Comparison of ENCODE assay signal across 23 cellular contexts in genomic region chr12:25797335-25797863, GRCh38.
A peak's percentile ranks its signal among the peaks of the same experiment; 100 is the strongest.
DNase-seq lines count a peak whose midpoint lies in the region; ATAC-seq, FAIRE-seq and TF ChIP-seq lines count a peak whose summit lies in the region.
"Had no signal": no experiment of that assay in that cellular context is flagged by ENCODE, and none has a peak within 500 bp of the region (broad histone marks: within the 10 kb centered on the region; RNA-seq: fewer than 3 reads in every experiment).

No MANE protein-coding gene starts in this region.

- no peak for FAIRE-seq in bronchial epithelial cell (lab: Jason Lieb, UNC)
- FAIRE-seq: A549, G401.6, GM12892, H54 had no signal

- ATAC-seq in GM21717 (IDR thresholded peaks at IDR 0.05; ENCODE audit: unreplicated experiment) (no peak), GM18868 (IDR thresholded peaks at IDR 0.05; ENCODE audit: unreplicated experiment) (no peak), HG03571 (IDR thresholded peaks at IDR 0.05; ENCODE audit: unreplicated experiment) (no peak)
- ATAC-seq: A549 had no signal

- no peak overlapping the region for H3K4me3 ChIP-seq in bronchial epithelial cell (ENCODE audit: low read depth, low read length)
- no peak overlapping the region for H3K4me3 ChIP-seq in neural cell (ENCODE audit: low read length)
- H3K4me3 ChIP-seq: A549, MG63, Peyer's patch, SJSA1 had no signal

- no peak overlapping the region for H2AFZ ChIP-seq in neural cell (ENCODE audit: low read depth, low read length)

- H3K36me3 ChIP-seq in bronchial epithelial cell (ENCODE audit: control insufficient read depth, insufficient read depth, low read length), result no peaks in the 10 kb centered on the region
- H3K36me3 ChIP-seq in neural cell (ENCODE audit: insufficient read depth, low read length), result no peaks in the 10 kb centered on the region
- H3K36me3 ChIP-seq: BE2C, MG63, Peyer's patch, SJSA1 had no signal

- no peaks in the 10 kb centered on the region for H3K9me3 ChIP-seq in neural cell (ENCODE audit: low read length)
- H3K9me3 ChIP-seq: A549, BE2C, MG63, Peyer's patch, SJSA1 had no signal

- no peaks in the 10 kb centered on the region for H3F3A ChIP-seq in neural cell (ENCODE audit: insufficient read depth, low read length, poor library complexity, severe bottlenecking)

- peak overlapping the region; percentile 51 for H3K27ac ChIP-seq in neural cell (ENCODE audit: low read length)
- H3K27ac ChIP-seq: A549, Peyer's patch, SJSA1 had no signal

- no peaks in the 10 kb centered on the region for H4K20me1 ChIP-seq in neural cell (ENCODE audit: insufficient read depth)

- no peaks in the 10 kb centered on the region for H3K9me2 ChIP-seq in neural cell (ENCODE audit: insufficient read depth, low read length)

- H3K9ac ChIP-seq in neural cell (ENCODE audit: low read length), result no peak overlapping the region

- peak; percentile 1 for DNase-seq in COLO668 (lab: John Stamatoyannopoulos, UW; ENCODE audit: unreplicated experiment)
- peak; percentile 33 for DNase-seq in ELR (ENCODE audit: low read depth)
- peak; percentile 75 for DNase-seq in bronchial epithelial cell (ENCODE audit: low read depth)
- DNase-seq: BE2C, COR-L47, DMS 273 treated with DMSO at 0.1 percent for 48 hours, MG63, NCI-H1417 treated with DMSO at 0.1 percent for 48 hours, NCI-H187, NCI-H2107, NCI-H2227 treated with DMSO at 0.1 percent for 48 hours, NCI-H524, NCI-H82, Peyer's patch had no signal

- TF ChIP-seq RAD21 in neural cell (conservative IDR thresholded peaks at IDR 0.05), result no peak

- peak overlapping the region; percentile 23 for H3K4me2 ChIP-seq in neural cell (ENCODE audit: low read length)
- H3K4me2 ChIP-seq: A549 had no signal

- H3K27me3 ChIP-seq in bronchial epithelial cell (ENCODE audit: control insufficient read depth, insufficient read depth, low read length), result no peaks in the 10 kb centered on the region
- no peaks in the 10 kb centered on the region for H3K27me3 ChIP-seq in neural cell (ENCODE audit: insufficient read depth, low read depth, low read length)
- H3K27me3 ChIP-seq: BE2C, MG63, Peyer's patch, SJSA1 had no signal

- TF ChIP-seq CTCF in bronchial epithelial cell (IDR thresholded peaks at IDR 0.05; ENCODE audit: insufficient read depth, low read length, severe bottlenecking) (no peak), neural cell (IDR thresholded peaks at IDR 0.05; ENCODE audit: poor library complexity, severe bottlenecking) (no peak)

- no peaks in the 10 kb centered on the region for H3K79me2 ChIP-seq in neural cell (replicated peaks; ENCODE audit: insufficient read depth, low read length)

- peak; percentile 71 for TF ChIP-seq EP300 in neural cell (conservative IDR thresholded peaks at IDR 0.05; ENCODE audit: poor library complexity, severe bottlenecking)

TF ChIP-seq in neural cell, 6 proteins besides CTCF, POLR2A, EP300 and RAD21:
- TF ChIP-seq POLR2AphosphoS5 (IDR thresholded peaks at IDR 0.05), result peak; percentile 63
- TF ChIP-seq SMC3 (conservative IDR thresholded peaks at IDR 0.05; ENCODE audit: poor library complexity), result no peak
- TF ChIP-seq REST (IDR thresholded peaks at IDR 0.05; ENCODE audit: borderline replicate concordance), result peak; percentile 52

Comparison
In these comparisons a context has a peak if more than half of its experiments do, and no peak if none do; other contexts are left out.
1. DNase-seq: peak in every context shown above with its lines; median percentile 75 in bronchial epithelial cell; 33 in ELR; 1 in COLO668.